Comparison of ENCODE assay signal across 21 cellular contexts in genomic region chr1:35178874-35179380, GRCh38. TPM values are rescaled to one million over a fixed set of nuclear protein-coding genes. Genes with fewer than 3 reads are reported as not detected.
A peak's percentile ranks its signal among the peaks of the same experiment; 100 is the strongest.
DNase-seq lines count a peak whose midpoint lies in the region; ATAC-seq, FAIRE-seq and TF ChIP-seq lines count a peak whose summit lies in the region.
"Had no signal": no experiment of that assay in that cellular context is flagged by ENCODE, and none has a peak within 500 bp of the region (broad histone marks: within the 10 kb centered on the region; RNA-seq: fewer than 3 reads in every experiment).

No MANE protein-coding gene starts in this region.

- H3K9me3 Mint-ChIP-seq in activated CD8-positive, alpha-beta T cell treated with anti-CD3 and anti-CD28 coated beads for 36 hours: no peaks in the 10 kb centered on the region
- H3K9me3 Mint-ChIP-seq in activated CD8-positive, alpha-beta T cell treated with anti-CD3 and anti-CD28 coated beads, Interleukin-2, amount 10 ng/mL, durations not matched to agents 7 days and 5 days (ENCODE audit: insufficient read depth): no peaks in the 10 kb centered on the region
- H3K9me3 Mint-ChIP-seq: memory B cell had no signal

- TF ChIP-seq CTCF in activated CD8-positive, alpha-beta T cell treated with anti-CD3 and anti-CD28 coated beads for 36 hours (IDR thresholded peaks at IDR 0.05): no peak
- TF ChIP-seq CTCF in vagina (IDR thresholded peaks at IDR 0.05): no peak
- no peak for TF ChIP-seq CTCF in RWPE1 (conservative IDR thresholded peaks at IDR 0.05; ENCODE audit: low read depth)

- H3K4me1 Mint-ChIP-seq in activated CD8-positive, alpha-beta T cell treated with anti-CD3 and anti-CD28 coated beads for 36 hours (ENCODE audit: low read depth): peaks cover 54% of the 10 kb centered on the region
- H3K4me1 Mint-ChIP-seq in activated CD8-positive, alpha-beta T cell treated with anti-CD3 and anti-CD28 coated beads, Interleukin-2, amount 10 ng/mL, durations not matched to agents 7 days and 5 days (ENCODE audit: low read depth): peaks cover 42% of the 10 kb centered on the region
- H3K4me1 Mint-ChIP-seq in T-helper 17 cell: peaks cover 32% of the 10 kb centered on the region

- H3K27ac ChIP-seq in small intestine (ENCODE audit: low read depth in 1 of 2, low read length in 1 of 2) (no peak overlapping the region), vagina (no peak overlapping the region), RWPE1 (no peak overlapping the region)
- H3K27ac ChIP-seq: prostate gland, upper lobe of left lung had no signal

- POLR2A ChIA-PET in activated CD8-positive, alpha-beta T cell treated with anti-CD3 and anti-CD28 coated beads for 36 hours (lab: Charles Lee): interaction anchor here (0.5 to 8.2 kb wide), 12 partner anchors 7 to 157 kb away, joined by 3 to 90 read pairs (median 4); partner anchors contain the start of genes SFPQ, ZMYM1 and ZMYM6
- POLR2A ChIA-PET in activated CD8-positive, alpha-beta T cell treated with anti-CD3 and anti-CD28 coated beads, Interleukin-2, amount 10 ng/mL, durations not matched to agents 7 days and 5 days (lab: Charles Lee): interaction anchor here (1.0 kb wide), 1 partner anchor 14 kb away, joined by 4 read pairs; the partner anchor contains the start of gene SFPQ
- POLR2A ChIA-PET in RWPE1 (lab: Yijun Ruan, JAX; ENCODE audit: low non-redundant PET): no interaction called here

- H3K36me3 Mint-ChIP-seq in activated CD8-positive, alpha-beta T cell treated with anti-CD3 and anti-CD28 coated beads for 36 hours (ENCODE audit: low read depth): peaks cover 87% of the 10 kb centered on the region
- peaks cover 89% of the 10 kb centered on the region for H3K36me3 Mint-ChIP-seq in activated CD8-positive, alpha-beta T cell treated with anti-CD3 and anti-CD28 coated beads, Interleukin-2, amount 10 ng/mL, durations not matched to agents 7 days and 5 days (ENCODE audit: low read depth)
- peaks cover 2% of the 10 kb centered on the region for H3K36me3 Mint-ChIP-seq in T-helper 17 cell (ENCODE audit: low read depth)

- DNase-seq in activated CD8-positive, alpha-beta T cell treated with anti-CD3 and anti-CD28 coated beads for 36 hours: no peak
- no peak for DNase-seq in activated CD8-positive, alpha-beta T cell treated with anti-CD3 and anti-CD28 coated beads, Interleukin-2, amount 10 ng/mL, durations not matched to agents 7 days and 5 days
- DNase-seq in T-helper 17 cell (no peak), left colon (no peak), small intestine (peak; percentile 51), vagina (ENCODE audit: extremely low spot score in 2 of 2) (no peak), NCI-H69 (lab: John Stamatoyannopoulos, UW) (no peak), RWPE1 (ENCODE audit: low spot score) (no peak)
- DNase-seq: activated gamma-delta T cell, dorsolateral prefrontal cortex, foreskin melanocyte, hypothalamus, IMR-90, kidney, naive B cell, NCI-H1417 treated with DMSO at 0.1 percent for 48 hours, NCI-H2107, NCI-H526, upper lobe of left lung had no signal

- H3K4me3 ChIP-seq in small intestine (ENCODE audit: low read depth in 1 of 2, low read length in 2 of 2): no peak overlapping the region
- H3K4me3 ChIP-seq in vagina: no peak overlapping the region
- H3K4me3 ChIP-seq: prostate gland, upper lobe of left lung had no signal

- no peaks in the 10 kb centered on the region for H3K27me3 Mint-ChIP-seq in activated CD8-positive, alpha-beta T cell treated with anti-CD3 and anti-CD28 coated beads for 36 hours
- H3K27me3 Mint-ChIP-seq in activated CD8-positive, alpha-beta T cell treated with anti-CD3 and anti-CD28 coated beads, Interleukin-2, amount 10 ng/mL, durations not matched to agents 7 days and 5 days (ENCODE audit: low read depth): no peaks in the 10 kb centered on the region
- no peaks in the 10 kb centered on the region for H3K27me3 Mint-ChIP-seq in T-helper 17 cell
- H3K27me3 Mint-ChIP-seq: memory B cell, naive B cell had no signal

- FAIRE-seq in small intestine (lab: Jason Lieb, UNC): no peak
- FAIRE-seq: kidney had no signal

- ATAC-seq in activated CD8-positive, alpha-beta T cell treated with anti-CD3 and anti-CD28 coated beads for 36 hours: no peak
- no peak for ATAC-seq in activated CD8-positive, alpha-beta T cell treated with anti-CD3 and anti-CD28 coated beads, Interleukin-2, amount 10 ng/mL, durations not matched to agents 7 days and 5 days
- ATAC-seq in T-helper 17 cell (no peak), left colon (peak; percentile 35)

- H3K4me3 Mint-ChIP-seq in activated CD8-positive, alpha-beta T cell treated with anti-CD3 and anti-CD28 coated beads for 36 hours: no peak overlapping the region
- H3K4me3 Mint-ChIP-seq in activated CD8-positive, alpha-beta T cell treated with anti-CD3 and anti-CD28 coated beads, Interleukin-2, amount 10 ng/mL, durations not matched to agents 7 days and 5 days: no peak overlapping the region
- H3K4me3 Mint-ChIP-seq in T-helper 17 cell: no peak overlapping the region
- H3K4me3 Mint-ChIP-seq: memory B cell, naive B cell had no signal

- H3K9me3 ChIP-seq in T-helper 17 cell (ENCODE audit: control insufficient read depth, low read length, poor library complexity, severe bottlenecking) (no peaks in the 10 kb centered on the region), small intestine (ENCODE audit: control insufficient read depth, low read depth) (no peaks in the 10 kb centered on the region), vagina (no peaks in the 10 kb centered on the region)
- H3K9me3 ChIP-seq: prostate gland, upper lobe of left lung had no signal

- no peaks in the 10 kb centered on the region for H3K27me3 ChIP-seq in small intestine (ENCODE audit: control insufficient read depth in 2 of 2, insufficient read depth in 2 of 2, low read length in 2 of 2)
- H3K27me3 ChIP-seq in vagina: no peaks in the 10 kb centered on the region
- H3K27me3 ChIP-seq: dorsolateral prefrontal cortex, upper lobe of left lung had no signal

- WGBS in small intestine, 3 donors: 7 to 36% (median 21%) methylated on average over 2 of the region's 2 CpGs

- no peak for TF ChIP-seq POLR2A in vagina (IDR thresholded peaks at IDR 0.05)

- peak overlapping the region; percentile 64 for H3K27ac Mint-ChIP-seq in activated CD8-positive, alpha-beta T cell treated with anti-CD3 and anti-CD28 coated beads for 36 hours
- no peak overlapping the region for H3K27ac Mint-ChIP-seq in activated CD8-positive, alpha-beta T cell treated with anti-CD3 and anti-CD28 coated beads, Interleukin-2, amount 10 ng/mL, durations not matched to agents 7 days and 5 days
- peak overlapping the region; percentile 87 for H3K27ac Mint-ChIP-seq in T-helper 17 cell

- intact Hi-C loops in activated CD8-positive, alpha-beta T cell treated with anti-CD3 and anti-CD28 coated beads for 36 hours (cut with micrococcal nuclease): no loop called here
- intact Hi-C loops in left colon (cut with DNase I, micrococcal nuclease) (no loop called here), vagina (cut with DNase I) (no loop called here)

- CTCF ChIA-PET in activated CD8-positive, alpha-beta T cell treated with anti-CD3 and anti-CD28 coated beads for 36 hours (lab: Charles Lee): interaction anchor here (1.0 kb wide), 1 partner anchor 157 kb away, joined by 3 read pairs; no protein-coding TSS in a partner anchor
- CTCF ChIA-PET in activated CD8-positive, alpha-beta T cell treated with anti-CD3 and anti-CD28 coated beads, Interleukin-2, amount 10 ng/mL, durations not matched to agents 7 days and 5 days (lab: Charles Lee): no interaction called here
- CTCF ChIA-PET in RWPE1 (lab: Yijun Ruan, JAX): no interaction called here

- H3K36me3 ChIP-seq in small intestine (ENCODE audit: control insufficient read depth in 2 of 2, insufficient read depth in 2 of 2, low read length in 2 of 2) (peaks cover 14 to 17% of the 10 kb centered on the region in 2 donors), vagina (peaks cover 0 to 76% of the 10 kb centered on the region in 2 donors)

- H3K4me1 ChIP-seq in small intestine (ENCODE audit: control insufficient read depth in 2 of 2, insufficient read depth in 1 of 2, low read depth in 1 of 2, low read length in 1 of 2) (peaks cover 2 to 5% of the 10 kb centered on the region in 2 donors), vagina (peaks cover 55% of the 10 kb centered on the region)

RNA-seq across cellular contexts. Expression of gene SFPQ, which starts 14.0 kb away (rescaled TPM):
- total RNA-seq in activated CD8-positive, alpha-beta T cell treated with anti-CD3 and anti-CD28 coated beads for 36 hours: 100 to 1,000 TPM; 295 to 297 TPM
- 100 to 1,000 TPM; 348 to 360 TPM for total RNA-seq in activated CD8-positive, alpha-beta T cell treated with anti-CD3 and anti-CD28 coated beads, Interleukin-2, amount 10 ng/mL, durations not matched to agents 7 days and 5 days
- 100 to 1,000 TPM; 694 to 699 TPM for total RNA-seq in T-helper 17 cell
- 100 to 1,000 TPM; 139 to 170 TPM for total RNA-seq in left colon
- 100 to 1,000 TPM in 2 of 3 donors, 10 to 100 TPM in 1; 93.8 to 149 (median 144) TPM for polyA plus RNA-seq in small intestine
- 197 TPM for total RNA-seq in vagina
